In genomic region chr15:64464271-64465005, GRCh38 we compare ENCODE assay signal across 8 cellular contexts. TPM values are rescaled to one million over a fixed set of nuclear protein-coding genes. Genes with fewer than 3 reads are reported as not detected.
DNase-seq lines count a peak whose midpoint lies in the region; ATAC-seq and TF ChIP-seq lines count a peak whose summit lies in the region.

No MANE protein-coding gene starts in this region.

- H3K27ac ChIP-seq in CD8-positive, alpha-beta T cell (ENCODE audit: low read depth, low read length), result no peak overlapping the region
- H3K27ac ChIP-seq in left lung, result peak overlapping the region in 1 of 2 donors; percentile 1

- H3K4me1 ChIP-seq in CD8-positive, alpha-beta T cell (ENCODE audit: insufficient read depth, low read length), result peaks cover 72% of the 10 kb centered on the region
- H3K4me1 ChIP-seq in left lung, result peaks cover 32 to 72% of the 10 kb centered on the region in 2 donors

- no peak for TF ChIP-seq CTCF in CD8-positive, alpha-beta T cell (IDR thresholded peaks at IDR 0.05)
- TF ChIP-seq CTCF in HFFc6 (IDR thresholded peaks at IDR 0.05), result no peak
- TF ChIP-seq CTCF in left lung (IDR thresholded peaks at IDR 0.05), result no peak
- TF ChIP-seq CTCF in lower leg skin (IDR thresholded peaks at IDR 0.05), result no peak

- DNase-seq in CD8-positive, alpha-beta T cell, result peak in 1 of 7 experiments; percentile 17
- DNase-seq in HFFc6, result no peak
- no peak for DNase-seq in T-cell
- peak in 1 of 2 donors; percentile 53 for DNase-seq in left lung
- no peak for DNase-seq in lower leg skin (ENCODE audit: low spot score in 2 of 2)
- no peak for DNase-seq in NOMO-1 treated with DMSO at 0.1 percent for 48 hours (lab: John Stamatoyannopoulos, UW; ENCODE audit: unreplicated experiment)
- no peak for DNase-seq in activated effector memory CD4-positive, alpha-beta T cell treated with anti-CD3 and anti-CD28 coated beads, Interleukin-2, amount 50 U/mL, for 16 hours

- 56 to 65% methylated on average over 3 of the region's 3 CpGs for WGBS in lower leg skin, 2 donors

- POLR2A ChIA-PET in CD8-positive, alpha-beta T cell (lab: Charles Lee), result no interaction called here
- POLR2A ChIA-PET in T-cell (lab: Charles Lee), result interaction anchor here in 1 of 2 donors (0.7 kb wide), 1 partner anchor 140 kb away, joined by 3 read pairs; no protein-coding TSS in a partner anchor

- peak overlapping the region; percentile 52 for H3K4me3 Mint-ChIP-seq in CD8-positive, alpha-beta T cell
- H3K4me3 Mint-ChIP-seq in HFFc6 (no peak overlapping the region), T-cell (peak overlapping the region; percentile 25 to 81 (median 54))

- no peaks in the 10 kb centered on the region for H3K27me3 Mint-ChIP-seq in CD8-positive, alpha-beta T cell (ENCODE audit: low read depth)
- H3K27me3 Mint-ChIP-seq in HFFc6 (ENCODE audit: insufficient read depth) (no peaks in the 10 kb centered on the region; the same call in none of the 2 replicates), T-cell (no peaks in the 10 kb centered on the region)

- H3K9me3 Mint-ChIP-seq in CD8-positive, alpha-beta T cell, result no peaks in the 10 kb centered on the region
- H3K9me3 Mint-ChIP-seq in HFFc6 (no peaks in the 10 kb centered on the region), T-cell (no peaks in the 10 kb centered on the region)

- no peak for ATAC-seq in CD8-positive, alpha-beta T cell
- ATAC-seq in T-cell (replicated peaks in 1 of 4) (no peak), left lung (peak; percentile 30), GM19324 (IDR thresholded peaks at IDR 0.05; ENCODE audit: low FRiP score, unreplicated experiment) (no peak)

- CTCF ChIA-PET in CD8-positive, alpha-beta T cell (lab: Charles Lee), result interaction anchor here (2.2 kb wide), 1 partner anchor 189 kb away, joined by 6 read pairs; no protein-coding TSS in a partner anchor
- CTCF ChIA-PET in T-cell (lab: Charles Lee), result no interaction called here

- peaks cover 32% of the 10 kb centered on the region for H3K36me3 Mint-ChIP-seq in CD8-positive, alpha-beta T cell
- H3K36me3 Mint-ChIP-seq in HFFc6 (ENCODE audit: low read depth) (peaks cover 4% of the 10 kb centered on the region; the same call in 1 of the 2 replicates), T-cell (peaks cover 14% of the 10 kb centered on the region)

- no peak for TF ChIP-seq POLR2A in lower leg skin (IDR thresholded peaks at IDR 0.05)

- no peak overlapping the region for H3K4me3 ChIP-seq in CD8-positive, alpha-beta T cell (ENCODE audit: low read depth, low read length)
- H3K4me3 ChIP-seq in left lung (no peak overlapping the region), lower leg skin (ENCODE audit: low read depth, poor library complexity, severe bottlenecking) (no peak overlapping the region)

- peaks cover 78% of the 10 kb centered on the region for H3K4me1 Mint-ChIP-seq in CD8-positive, alpha-beta T cell (ENCODE audit: low read depth)
- H3K4me1 Mint-ChIP-seq in HFFc6 (ENCODE audit: low read depth) (peaks cover 56% of the 10 kb centered on the region), T-cell (peaks cover 81 to 89% (median 82%) of the 10 kb centered on the region in 3 donors)

- intact Hi-C loops in CD8-positive, alpha-beta T cell (cut with DNase I, micrococcal nuclease), result loop anchor here (5.0 to 10.0 kb wide), 5 partner anchors 38 to 962 kb away; partner anchors contain the start of genes CSNK1G1 (in 1 of the 2), PDCD7 (in 1 of the 2) and USP3 (in 1 of the 2)
- intact Hi-C loops in left lung (cut with DNase I), result no loop called here
- intact Hi-C loops in lower leg skin (cut with DNase I; ENCODE audit: low total_unique reads), result no loop called here

- peak overlapping the region; percentile 78 for H3K27ac Mint-ChIP-seq in CD8-positive, alpha-beta T cell
- H3K27ac Mint-ChIP-seq in HFFc6 (peak overlapping the region; percentile 11; the same call in 1 of the 2 replicates), T-cell (peak overlapping the region; percentile 65 to 87)

- H3K36me3 ChIP-seq in CD8-positive, alpha-beta T cell (ENCODE audit: insufficient read depth, low read length), result no peaks in the 10 kb centered on the region
- no peaks in the 10 kb centered on the region for H3K36me3 ChIP-seq in left lung

- H3K9me3 ChIP-seq in CD8-positive, alpha-beta T cell (ENCODE audit: low read length), result no peaks in the 10 kb centered on the region
- no peaks in the 10 kb centered on the region for H3K9me3 ChIP-seq in left lung

- H3K27me3 ChIP-seq in CD8-positive, alpha-beta T cell (ENCODE audit: insufficient read depth, low read length), result no peaks in the 10 kb centered on the region
- H3K27me3 ChIP-seq in left lung, result no peaks in the 10 kb centered on the region

RNA-seq across cellular contexts. Expression of gene ZNF609, which starts 4.1 kb away (rescaled TPM):
- 10 to 100 TPM; 40.1 to 40.7 TPM for total RNA-seq in CD8-positive, alpha-beta T cell
- 10 to 100 TPM; 19.7 to 22.1 (median 20.4) TPM for total RNA-seq in HFFc6 (2021; fragmentation: NEBNext Ultra II Directional; extraction: Animal tissue kit (Norgen Biotek cat#: 25700))
- 10 to 100 TPM; 52.7 to 81.8 (median 59.3) TPM for total RNA-seq in T-cell
- total RNA-seq in left lung, result 10 to 100 TPM; 31.9 to 37.0 TPM
- total RNA-seq in lower leg skin, result 10 to 100 TPM; 19.4 to 30.5 (median 21.1) TPM

Comparison
In these comparisons a context has a peak if more than half of its experiments do, and no peak if none do; other contexts are left out.
1. H3K27ac Mint-ChIP-seq: peak in every context shown above with its lines; median percentile 78 in CD8-positive, alpha-beta T cell; 76 in T-cell; 11 in HFFc6.
2. intact Hi-C loops: an anchor here in CD8-positive, alpha-beta T cell (5.0 to 10.0 kb wide); none called in left lung and lower leg skin.